ENCODE assay signal across 8 cellular contexts in genomic region chr22:31272522-31273446, GRCh38.
DNase-seq lines count a peak whose midpoint lies in the region; ATAC-seq and TF ChIP-seq lines count a peak whose summit lies in the region.

No MANE protein-coding gene starts in this region.

- H3K4me3 ChIP-seq in choroid plexus epithelial cell (ENCODE audit: low read depth, low read length) = no peak overlapping the region

- peak; percentile 84 for TF ChIP-seq CTCF in VCaP (conservative IDR thresholded peaks at IDR 0.05)
- peak; percentile 87 for TF ChIP-seq CTCF in choroid plexus epithelial cell (conservative IDR thresholded peaks at IDR 0.05; ENCODE audit: low read depth, low read length)

- H3K27ac ChIP-seq in VCaP (no peak overlapping the region; the same call in 1 of the 2 replicates), substantia nigra (ENCODE audit: low read depth, low read length, poor library complexity, severe bottlenecking) (peak overlapping the region; percentile 15)

- DNase-seq in NCI-H526 (lab: John Stamatoyannopoulos, UW) = peak; percentile 34 to 71
- no peak for DNase-seq in NCI-H526 treated with DMSO at 0.1 percent for 48 hours (lab: John Stamatoyannopoulos, UW)
- DNase-seq in MV-4-11 (lab: John Stamatoyannopoulos, UW) = peak; percentile 48
- peak; percentile 84 for DNase-seq in choroid plexus epithelial cell (ENCODE audit: low read depth)
- DNase-seq in left kidney (ENCODE audit: low read depth, low spot score) = peak; percentile 89
- peak in 34 of 49 donors; percentile 5 to 63 (median 35) for DNase-seq in substantia nigra (lab: John Stamatoyannopoulos, UW)

- ATAC-seq in GM19035 (IDR thresholded peaks at IDR 0.05; ENCODE audit: unreplicated experiment) = no peak
